In genomic region chr6:90347411-90347841, GRCh38 we compare ENCODE assay signal across 1 cellular context.
TF ChIP-seq lines count a peak whose summit lies in the region.

No MANE protein-coding gene starts in this region.

TF ChIP-seq in WTC11, 78 proteins besides CTCF, POLR2A, EP300 and RAD21 (continued from another document):
- TF ChIP-seq FOXP4 (CRISPR knock-in tag; IDR thresholded peaks at IDR 0.05): no peak
